In genomic region chr7:16546921-16547505, GRCh38 we compare ENCODE assay signal across 1 cellular context.
TF ChIP-seq lines count a peak whose summit lies in the region.

No MANE protein-coding gene starts in this region.

TF ChIP-seq in HepG2, 621 proteins besides CTCF, POLR2A, EP300 and RAD21:
- TF ChIP-seq ZNF30 (CRISPR knock-in tag; IDR thresholded peaks at IDR 0.05) (no peak), ZNF670 (CRISPR knock-in tag; IDR thresholded peaks at IDR 0.05; ENCODE audit: borderline replicate concordance) (no peak), TCF7 (IDR thresholded peaks at IDR 0.05; ENCODE audit: low read depth) (no peak), ZNF350 (CRISPR knock-in tag; IDR thresholded peaks at IDR 0.05; ENCODE audit: borderline replicate concordance, low read depth) (no peak)
